In genomic region chr19:49915271-49915670, GRCh38 we compare ENCODE assay signal across 3 cellular contexts.
TF ChIP-seq lines count a peak whose summit lies in the region.

No MANE protein-coding gene starts in this region.

TF ChIP-seq in SK-N-SH, 30 proteins besides CTCF, POLR2A, EP300 and RAD21:
- no peak for TF ChIP-seq IRF3 (IDR thresholded peaks at IDR 0.05; ENCODE audit: low read depth, low read length)
- no peak for TF ChIP-seq YY1 (IDR thresholded peaks at IDR 0.05; ENCODE audit: low read depth)
- no peak for TF ChIP-seq MEF2A (IDR thresholded peaks at IDR 0.05; ENCODE audit: borderline replicate concordance, low read depth)
- no peak for TF ChIP-seq SIN3A (IDR thresholded peaks at IDR 0.05; ENCODE audit: borderline replicate concordance, low read depth, low read length)
- no peak for TF ChIP-seq RXRA (IDR thresholded peaks at IDR 0.05; ENCODE audit: borderline replicate concordance, low read depth)
- no peak for TF ChIP-seq GATA2 (CRISPR knock-in tag; IDR thresholded peaks at IDR 0.05)
- no peak for TF ChIP-seq TCF12 (IDR thresholded peaks at IDR 0.05)
- TF ChIP-seq NFIC (IDR thresholded peaks at IDR 0.05; ENCODE audit: borderline replicate concordance): no peak
- TF ChIP-seq USF1 (IDR thresholded peaks at IDR 0.05; ENCODE audit: borderline replicate concordance, low read depth): no peak
- no peak for TF ChIP-seq TAF1 (IDR thresholded peaks at IDR 0.05; ENCODE audit: borderline replicate concordance, low read depth, low read length)
- TF ChIP-seq POLR2AphosphoS5 (IDR thresholded peaks at IDR 0.05; ENCODE audit: low read depth, low read length): no peak
- no peak for TF ChIP-seq TEAD4 (IDR thresholded peaks at IDR 0.05; ENCODE audit: borderline replicate concordance, insufficient read depth)
- TF ChIP-seq FOSL2 (IDR thresholded peaks at IDR 0.05; ENCODE audit: borderline replicate concordance, low read depth): no peak
- no peak for TF ChIP-seq FOXM1 (IDR thresholded peaks at IDR 0.05; ENCODE audit: low read depth)
- TF ChIP-seq CHD2 (IDR thresholded peaks at IDR 0.05; ENCODE audit: low read length, partially characterized antibody): no peak
- TF ChIP-seq, protein P1, sequence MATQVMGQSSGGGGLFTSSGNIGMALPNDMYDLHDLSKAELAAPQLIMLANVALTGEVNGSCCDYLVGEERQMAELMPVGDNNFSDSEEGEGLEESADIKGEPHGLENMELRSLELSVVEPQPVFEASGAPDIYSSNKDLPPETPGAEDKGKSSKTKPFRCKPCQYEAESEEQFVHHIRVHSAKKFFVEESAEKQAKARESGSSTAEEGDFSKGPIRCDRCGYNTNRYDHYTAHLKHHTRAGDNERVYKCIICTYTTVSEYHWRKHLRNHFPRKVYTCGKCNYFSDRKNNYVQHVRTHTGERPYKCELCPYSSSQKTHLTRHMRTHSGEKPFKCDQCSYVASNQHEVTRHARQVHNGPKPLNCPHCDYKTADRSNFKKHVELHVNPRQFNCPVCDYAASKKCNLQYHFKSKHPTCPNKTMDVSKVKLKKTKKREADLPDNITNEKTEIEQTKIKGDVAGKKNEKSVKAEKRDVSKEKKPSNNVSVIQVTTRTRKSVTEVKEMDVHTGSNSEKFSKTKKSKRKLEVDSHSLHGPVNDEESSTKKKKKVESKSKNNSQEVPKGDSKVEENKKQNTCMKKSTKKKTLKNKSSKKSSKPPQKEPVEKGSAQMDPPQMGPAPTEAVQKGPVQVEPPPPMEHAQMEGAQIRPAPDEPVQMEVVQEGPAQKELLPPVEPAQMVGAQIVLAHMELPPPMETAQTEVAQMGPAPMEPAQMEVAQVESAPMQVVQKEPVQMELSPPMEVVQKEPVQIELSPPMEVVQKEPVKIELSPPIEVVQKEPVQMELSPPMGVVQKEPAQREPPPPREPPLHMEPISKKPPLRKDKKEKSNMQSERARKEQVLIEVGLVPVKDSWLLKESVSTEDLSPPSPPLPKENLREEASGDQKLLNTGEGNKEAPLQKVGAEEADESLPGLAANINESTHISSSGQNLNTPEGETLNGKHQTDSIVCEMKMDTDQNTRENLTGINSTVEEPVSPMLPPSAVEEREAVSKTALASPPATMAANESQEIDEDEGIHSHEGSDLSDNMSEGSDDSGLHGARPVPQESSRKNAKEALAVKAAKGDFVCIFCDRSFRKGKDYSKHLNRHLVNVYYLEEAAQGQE (IDR thresholded peaks at IDR 0.05; ENCODE audit: low read depth, low read length): no peak
- no peak for TF ChIP-seq SMC3 (IDR thresholded peaks at IDR 0.05; ENCODE audit: low read depth, low read length)
- no peak for TF ChIP-seq EZH2phosphoT487 (IDR thresholded peaks at IDR 0.05; ENCODE audit: borderline replicate concordance, low read depth)
- TF ChIP-seq ELF1 (IDR thresholded peaks at IDR 0.05): no peak
TF ChIP-seq in SK-N-SH: peak in this region for 0.

TF ChIP-seq in SK-N-SH treated with all-trans-retinoic acid at 6 μM for 48 hours, 23 proteins besides CTCF, POLR2A, EP300 and RAD21:
- TF ChIP-seq CSRNP3 (CRISPR knock-in tag; IDR thresholded peaks at IDR 0.05) (no peak), CREB5 (CRISPR knock-in tag; IDR thresholded peaks at IDR 0.05; ENCODE audit: low read depth) (no peak), GLIS3 (CRISPR knock-in tag; IDR thresholded peaks at IDR 0.05) (no peak), POU6F1 (CRISPR knock-in tag; IDR thresholded peaks at IDR 0.05; ENCODE audit: borderline replicate concordance, low read depth) (no peak), RARB (CRISPR knock-in tag; IDR thresholded peaks at IDR 0.05) (no peak), ARNTL (CRISPR knock-in tag; IDR thresholded peaks at IDR 0.05; ENCODE audit: borderline replicate concordance, low read depth) (no peak), CSDC2 (CRISPR knock-in tag; IDR thresholded peaks at IDR 0.05) (no peak), ZNF8 (CRISPR knock-in tag; IDR thresholded peaks at IDR 0.05) (no peak), ESRRG (CRISPR knock-in tag; IDR thresholded peaks at IDR 0.05) (no peak), ZNF565 (CRISPR knock-in tag; conservative IDR thresholded peaks at IDR 0.05; ENCODE audit: low read depth) (no peak), ZC3H10 (CRISPR knock-in tag; IDR thresholded peaks at IDR 0.05) (no peak), BACH2 (CRISPR knock-in tag; IDR thresholded peaks at IDR 0.05; ENCODE audit: borderline replicate concordance) (no peak)
- TF ChIP-seq, protein P2, sequence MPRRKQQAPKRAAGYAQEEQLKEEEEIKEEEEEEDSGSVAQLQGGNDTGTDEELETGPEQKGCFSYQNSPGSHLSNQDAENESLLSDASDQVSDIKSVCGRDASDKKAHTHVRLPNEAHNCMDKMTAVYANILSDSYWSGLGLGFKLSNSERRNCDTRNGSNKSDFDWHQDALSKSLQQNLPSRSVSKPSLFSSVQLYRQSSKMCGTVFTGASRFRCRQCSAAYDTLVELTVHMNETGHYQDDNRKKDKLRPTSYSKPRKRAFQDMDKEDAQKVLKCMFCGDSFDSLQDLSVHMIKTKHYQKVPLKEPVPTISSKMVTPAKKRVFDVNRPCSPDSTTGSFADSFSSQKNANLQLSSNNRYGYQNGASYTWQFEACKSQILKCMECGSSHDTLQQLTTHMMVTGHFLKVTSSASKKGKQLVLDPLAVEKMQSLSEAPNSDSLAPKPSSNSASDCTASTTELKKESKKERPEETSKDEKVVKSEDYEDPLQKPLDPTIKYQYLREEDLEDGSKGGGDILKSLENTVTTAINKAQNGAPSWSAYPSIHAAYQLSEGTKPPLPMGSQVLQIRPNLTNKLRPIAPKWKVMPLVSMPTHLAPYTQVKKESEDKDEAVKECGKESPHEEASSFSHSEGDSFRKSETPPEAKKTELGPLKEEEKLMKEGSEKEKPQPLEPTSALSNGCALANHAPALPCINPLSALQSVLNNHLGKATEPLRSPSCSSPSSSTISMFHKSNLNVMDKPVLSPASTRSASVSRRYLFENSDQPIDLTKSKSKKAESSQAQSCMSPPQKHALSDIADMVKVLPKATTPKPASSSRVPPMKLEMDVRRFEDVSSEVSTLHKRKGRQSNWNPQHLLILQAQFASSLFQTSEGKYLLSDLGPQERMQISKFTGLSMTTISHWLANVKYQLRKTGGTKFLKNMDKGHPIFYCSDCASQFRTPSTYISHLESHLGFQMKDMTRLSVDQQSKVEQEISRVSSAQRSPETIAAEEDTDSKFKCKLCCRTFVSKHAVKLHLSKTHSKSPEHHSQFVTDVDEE (CRISPR knock-in tag; IDR thresholded peaks at IDR 0.05): no peak

TF ChIP-seq in GM12878, 131 proteins besides CTCF, POLR2A, EP300 and RAD21:
- TF ChIP-seq HDGF (IDR thresholded peaks at IDR 0.05): no peak
- no peak for TF ChIP-seq GATAD2B (conservative IDR thresholded peaks at IDR 0.05; ENCODE audit: low read depth)
- no peak for TF ChIP-seq RAD51 (IDR thresholded peaks at IDR 0.05)
- no peak for TF ChIP-seq MYC (IDR thresholded peaks at IDR 0.05; ENCODE audit: insufficient read depth, insufficient read length, insufficient replicate concordance, low read length, severe bottlenecking)
- TF ChIP-seq CHD4 (IDR thresholded peaks at IDR 0.05): no peak
- TF ChIP-seq EED (IDR thresholded peaks at IDR 0.05; ENCODE audit: low read depth): no peak
- TF ChIP-seq, protein P3, sequence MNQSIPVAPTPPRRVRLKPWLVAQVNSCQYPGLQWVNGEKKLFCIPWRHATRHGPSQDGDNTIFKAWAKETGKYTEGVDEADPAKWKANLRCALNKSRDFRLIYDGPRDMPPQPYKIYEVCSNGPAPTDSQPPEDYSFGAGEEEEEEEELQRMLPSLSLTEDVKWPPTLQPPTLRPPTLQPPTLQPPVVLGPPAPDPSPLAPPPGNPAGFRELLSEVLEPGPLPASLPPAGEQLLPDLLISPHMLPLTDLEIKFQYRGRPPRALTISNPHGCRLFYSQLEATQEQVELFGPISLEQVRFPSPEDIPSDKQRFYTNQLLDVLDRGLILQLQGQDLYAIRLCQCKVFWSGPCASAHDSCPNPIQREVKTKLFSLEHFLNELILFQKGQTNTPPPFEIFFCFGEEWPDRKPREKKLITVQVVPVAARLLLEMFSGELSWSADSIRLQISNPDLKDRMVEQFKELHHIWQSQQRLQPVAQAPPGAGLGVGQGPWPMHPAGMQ (IDR thresholded peaks at IDR 0.05; ENCODE audit: borderline replicate concordance): no peak
- TF ChIP-seq RUNX3 (IDR thresholded peaks at IDR 0.05; ENCODE audit: low read length): no peak
- TF ChIP-seq ZSCAN29 (IDR thresholded peaks at IDR 0.05): no peak
- TF ChIP-seq, protein P4, sequence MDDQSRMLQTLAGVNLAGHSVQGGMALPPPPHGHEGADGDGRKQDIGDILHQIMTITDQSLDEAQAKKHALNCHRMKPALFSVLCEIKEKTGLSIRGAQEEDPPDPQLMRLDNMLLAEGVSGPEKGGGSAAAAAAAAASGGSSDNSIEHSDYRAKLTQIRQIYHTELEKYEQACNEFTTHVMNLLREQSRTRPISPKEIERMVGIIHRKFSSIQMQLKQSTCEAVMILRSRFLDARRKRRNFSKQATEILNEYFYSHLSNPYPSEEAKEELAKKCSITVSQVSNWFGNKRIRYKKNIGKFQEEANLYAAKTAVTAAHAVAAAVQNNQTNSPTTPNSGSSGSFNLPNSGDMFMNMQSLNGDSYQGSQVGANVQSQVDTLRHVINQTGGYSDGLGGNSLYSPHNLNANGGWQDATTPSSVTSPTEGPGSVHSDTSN (IDR thresholded peaks at IDR 0.05; ENCODE audit: insufficient replicate concordance, low read depth, low read length): no peak
- TF ChIP-seq NR2F1 (conservative IDR thresholded peaks at IDR 0.05): no peak
